ENCODE assay signal across 8 cellular contexts in genomic region chr5:134527961-134528424, GRCh38. TPM values are rescaled to one million over a fixed set of nuclear protein-coding genes. Genes with fewer than 3 reads are reported as not detected.
DNase-seq lines count a peak whose midpoint lies in the region; ATAC-seq and TF ChIP-seq lines count a peak whose summit lies in the region.

No MANE protein-coding gene starts in this region.

- no TSS peak for BruUV-seq in mammary epithelial cell (replicated peaks; lab: Mats Ljungman, UMichigan)

- H3K9ac ChIP-seq in mammary epithelial cell (ENCODE audit: insufficient read depth, low read length) (peak overlapping the region; percentile 18), mesendoderm (ENCODE audit: low read length) (peak overlapping the region; percentile 60)

- H3K27me3 ChIP-seq in heart right ventricle, result no peaks in the 10 kb centered on the region
- no peaks in the 10 kb centered on the region for H3K27me3 ChIP-seq in mammary epithelial cell (ENCODE audit: insufficient read depth, low read length)
- no peaks in the 10 kb centered on the region for H3K27me3 ChIP-seq in mesendoderm (ENCODE audit: insufficient read depth, low read length, poor library complexity)
- no peaks in the 10 kb centered on the region for H3K27me3 ChIP-seq in vagina

- H3K4me1 ChIP-seq in heart right ventricle, result peaks cover 31 to 63% (median 55%) of the 10 kb centered on the region in 9 donors
- H3K4me1 ChIP-seq in mammary epithelial cell (ENCODE audit: insufficient read depth, low read length), result peaks cover 17% of the 10 kb centered on the region
- peaks cover 28% of the 10 kb centered on the region for H3K4me1 ChIP-seq in mesendoderm (ENCODE audit: control insufficient read depth, low read depth, low read length)
- H3K4me1 ChIP-seq in vagina, result peaks cover 65% of the 10 kb centered on the region

- peak overlapping the region; percentile 92 for H3K4me2 ChIP-seq in mammary epithelial cell (ENCODE audit: insufficient read depth, low read depth, low read length)
- peak overlapping the region; percentile 16 for H3K4me2 ChIP-seq in mesendoderm (ENCODE audit: low read length)

- peaks cover 12% of the 10 kb centered on the region for H3K79me1 ChIP-seq in mesendoderm (ENCODE audit: low read length)

- no peak for TF ChIP-seq POLR2A in vagina (IDR thresholded peaks at IDR 0.05)

- no peak overlapping the region for H2BK120ac ChIP-seq in mesendoderm (ENCODE audit: low read depth, low read length)

- H3K9me3 ChIP-seq in heart right ventricle (no peaks in the 10 kb centered on the region), mammary epithelial cell (replicated peaks; ENCODE audit: insufficient read depth, low read length) (no peaks in the 10 kb centered on the region), vagina (no peaks in the 10 kb centered on the region)

- H3K23ac ChIP-seq in mesendoderm (ENCODE audit: low read length), result peak overlapping the region; percentile 10

- H3K4me3 ChIP-seq in heart right ventricle (peak overlapping the region; percentile 66 to 99 (median 90)), mammary epithelial cell (replicated peaks in 1 of 3; ENCODE audit: insufficient read depth in 1 of 3, low read depth in 2 of 3, low read length in 3 of 3) (peak overlapping the region; percentile 87 to 96 (median 91)), mesendoderm (ENCODE audit: low read length) (peak overlapping the region; percentile 12), vagina (peak overlapping the region; percentile 77 to 82)

- in situ Hi-C loops in mammary epithelial cell (cut with MboI; ENCODE audit: low sequenced_read_pairs in 2 of 2), result loop anchor here in 1 of 2 donors (10.0 kb wide), 1 partner anchor 113 kb away; the partner anchor contains the start of gene CDKN2AIPNL

- peaks cover 62% of the 10 kb centered on the region for H3K79me2 ChIP-seq in mammary epithelial cell (ENCODE audit: insufficient read depth, low read length)
- H3K79me2 ChIP-seq in mesendoderm (ENCODE audit: control insufficient read depth, insufficient read depth, low read length), result peaks cover 58% of the 10 kb centered on the region

- CTCF ChIA-PET in mammary epithelial cell (lab: Charles Lee; ENCODE audit: low non-redundant PET), result interaction anchor here (0.6 to 0.7 kb wide), 3 partner anchors 55 to 119 kb away, joined by 3 to 17 read pairs (median 14); no protein-coding TSS in a partner anchor

- intact Hi-C loops in heart right ventricle (cut with DNase I), result loop anchor here (1.0 to 10.0 kb wide), 13 partner anchors 25 to 156 kb away; partner anchors contain the start of genes CDKN2AIPNL (in 5 of the 10) and UBE2B (in 5 of the 10)
- intact Hi-C loops in Right ventricle myocardium inferior (cut with DNase I), result loop anchor here (1.0 to 2.0 kb wide), 5 partner anchors 17 to 157 kb away; partner anchors contain the start of gene UBE2B
- intact Hi-C loops in mammary epithelial cell (cut with micrococcal nuclease), result loop anchor here (1.0 to 5.0 kb wide), 6 partner anchors 49 to 226 kb away; partner anchors contain the start of genes CDKN2AIPNL and UBE2B
- intact Hi-C loops in vagina (cut with DNase I), result loop anchor here (2.0 to 5.0 kb wide), 2 partner anchors 49 to 117 kb away; partner anchors contain the start of gene CDKN2AIPNL

- WGBS in heart right ventricle, 2 donors, result 29 to 32% methylated on average over 14 of the region's 14 CpGs
- WGBS in mammary epithelial cell (ENCODE audit: low coverage, missing lambda C conversion rate), result 17% methylated on average over 6 of the region's 14 CpGs
- WGBS in mesendoderm (ENCODE audit: extremely low coverage, insufficient coverage, low lambda C conversion rate), result no CpG with 5 or more reads among the region's 14 CpGs

- H2AFZ ChIP-seq in mammary epithelial cell (ENCODE audit: low read depth, low read length), result peak overlapping the region; percentile 80

- peak overlapping the region; percentile 5 for H2BK5ac ChIP-seq in mesendoderm (ENCODE audit: low read length)

- DNase-seq in heart right ventricle (no peak), Right ventricle myocardium inferior (ENCODE audit: missing footprints) (no peak), mammary epithelial cell (no peak), mesendoderm (no peak), vagina (ENCODE audit: extremely low spot score in 2 of 2) (no peak), activated gamma-delta T cell treated with Interleukin-2 at 50 U/mL for 16 hours (no peak)

- dilution Hi-C loops in mammary epithelial cell (cut with HindIII; ENCODE audit: low sequenced_read_pairs), result no loop called here

- H3K36me3 ChIP-seq in heart right ventricle, result no peaks in the 10 kb centered on the region
- H3K36me3 ChIP-seq in mammary epithelial cell (ENCODE audit: insufficient read depth, low read length), result no peaks in the 10 kb centered on the region
- no peaks in the 10 kb centered on the region for H3K36me3 ChIP-seq in mesendoderm (ENCODE audit: control insufficient read depth, insufficient read depth, low read length)
- H3K36me3 ChIP-seq in vagina, result no peaks in the 10 kb centered on the region

- no peaks in the 10 kb centered on the region for H4K20me1 ChIP-seq in mammary epithelial cell (ENCODE audit: insufficient read depth, low read length)

- peak overlapping the region; percentile 84 for H3K18ac ChIP-seq in mesendoderm (ENCODE audit: low read length)

- H2BK15ac ChIP-seq in mesendoderm (replicated peaks; ENCODE audit: low read depth), result no peak overlapping the region

- no peak for ATAC-seq in heart right ventricle
- ATAC-seq in Right ventricle myocardium inferior, result no peak
- no peak for ATAC-seq in GM21390 (IDR thresholded peaks at IDR 0.05; ENCODE audit: unreplicated experiment)
- no peak for ATAC-seq in HG02571 (IDR thresholded peaks at IDR 0.05; ENCODE audit: unreplicated experiment)

- no peak overlapping the region for H2AK5ac ChIP-seq in mesendoderm (ENCODE audit: low read length)

- H3K27ac ChIP-seq in heart right ventricle (peak overlapping the region; percentile 96 to 100 (median 98)), mammary epithelial cell (ENCODE audit: insufficient read depth, low read depth, low read length) (no peak overlapping the region), mesendoderm (ENCODE audit: low read depth, low read length) (peak overlapping the region; percentile 99), vagina (peak overlapping the region; percentile 96)

- no peak overlapping the region for H4K5ac ChIP-seq in mesendoderm (ENCODE audit: low read length)

- H4K8ac ChIP-seq in mesendoderm (ENCODE audit: low read depth, low read length), result no peak overlapping the region

- no peak for TF ChIP-seq CTCF in heart right ventricle (IDR thresholded peaks at IDR 0.05)
- TF ChIP-seq CTCF in mammary epithelial cell (conservative IDR thresholded peaks at IDR 0.05 in 1 of 2, IDR thresholded peaks at IDR 0.05 in 1 of 2; ENCODE audit: extremely low read depth in 1 of 2, insufficient read depth in 1 of 2, low read depth in 1 of 2, low read length in 2 of 2), result no peak
- TF ChIP-seq CTCF in vagina (IDR thresholded peaks at IDR 0.05), result no peak

- H3K4ac ChIP-seq in mesendoderm (ENCODE audit: low read depth, low read length), result no peak overlapping the region

- H3K56ac ChIP-seq in mesendoderm (ENCODE audit: low read length), result peak overlapping the region; percentile 75

RNA-seq across cellular contexts. Expression of gene JADE2, which starts 2.5 kb away (rescaled TPM):
- 10 to 100 TPM; 17.9 to 38.5 (median 25.2) TPM for total RNA-seq in heart right ventricle
- polyA plus RNA-seq in heart right ventricle, result 1 to 10 TPM; 5.4 to 7.9 TPM
- total RNA-seq in Right ventricle myocardium inferior, result 24.6 TPM
- total RNA-seq in mammary epithelial cell, result 10 to 100 TPM; 41.2 to 49.6 TPM
- 23.5 TPM for polyA plus RNA-seq in mammary epithelial cell
- 50.6 TPM for polyA minus RNA-seq in mammary epithelial cell
- 36.2 TPM for polyA plus RNA-seq in mesendoderm (2013, experiment 1 of 2)
- 36.7 TPM for polyA plus RNA-seq in mesendoderm (2013, experiment 2 of 2)
- total RNA-seq in vagina, result 35.4 TPM

Comparison
In these comparisons a context has a peak if more than half of its experiments do, and no peak if none do; other contexts are left out.
1. H3K4me3 ChIP-seq: peak in every context shown above with its lines; median percentile 91 in mammary epithelial cell; 90 in heart right ventricle; 80 in vagina; 12 in mesendoderm.